In the genomic region with DNA sequence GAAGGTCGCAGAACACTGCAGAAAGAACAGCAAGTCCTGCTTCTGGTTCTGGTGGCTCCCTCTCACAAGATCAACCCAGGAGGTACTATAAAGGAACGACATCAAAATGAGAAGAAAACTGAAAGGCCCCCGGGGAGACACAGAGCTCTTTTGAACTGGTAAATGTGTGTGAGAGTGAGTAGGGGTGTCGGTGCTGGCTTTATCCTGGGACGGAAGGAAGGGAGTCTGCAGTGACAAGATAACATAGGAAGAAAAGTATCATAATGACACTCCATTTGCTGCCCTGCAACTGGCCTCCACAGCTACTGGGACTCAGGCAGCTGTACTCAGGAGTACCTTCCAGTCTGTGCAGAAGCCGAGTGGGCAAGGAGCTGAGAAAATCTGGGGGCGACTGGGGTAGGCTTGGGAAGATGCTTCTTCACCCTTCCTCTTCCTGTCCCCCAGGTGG, we compare ENCODE assay signal across 1 cellular context.
TF ChIP-seq lines count a peak whose summit lies in the region.

No MANE protein-coding gene starts in this region.

TF ChIP-seq in H1, 55 proteins besides CTCF, POLR2A, EP300 and RAD21 (continued from another document):
- TF ChIP-seq, protein P1, sequence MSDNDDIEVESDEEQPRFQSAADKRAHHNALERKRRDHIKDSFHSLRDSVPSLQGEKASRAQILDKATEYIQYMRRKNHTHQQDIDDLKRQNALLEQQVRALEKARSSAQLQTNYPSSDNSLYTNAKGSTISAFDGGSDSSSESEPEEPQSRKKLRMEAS (IDR thresholded peaks at IDR 0.05) = no peak
